In genomic region chr17:6510321-6511023, GRCh38 we compare ENCODE assay signal across 1 cellular context.
TF ChIP-seq lines count a peak whose summit lies in the region.

No MANE protein-coding gene starts in this region.

TF ChIP-seq in GM23338, 12 proteins besides CTCF, POLR2A, EP300 and RAD21 (continued from another document):
- TF ChIP-seq, protein P1, sequence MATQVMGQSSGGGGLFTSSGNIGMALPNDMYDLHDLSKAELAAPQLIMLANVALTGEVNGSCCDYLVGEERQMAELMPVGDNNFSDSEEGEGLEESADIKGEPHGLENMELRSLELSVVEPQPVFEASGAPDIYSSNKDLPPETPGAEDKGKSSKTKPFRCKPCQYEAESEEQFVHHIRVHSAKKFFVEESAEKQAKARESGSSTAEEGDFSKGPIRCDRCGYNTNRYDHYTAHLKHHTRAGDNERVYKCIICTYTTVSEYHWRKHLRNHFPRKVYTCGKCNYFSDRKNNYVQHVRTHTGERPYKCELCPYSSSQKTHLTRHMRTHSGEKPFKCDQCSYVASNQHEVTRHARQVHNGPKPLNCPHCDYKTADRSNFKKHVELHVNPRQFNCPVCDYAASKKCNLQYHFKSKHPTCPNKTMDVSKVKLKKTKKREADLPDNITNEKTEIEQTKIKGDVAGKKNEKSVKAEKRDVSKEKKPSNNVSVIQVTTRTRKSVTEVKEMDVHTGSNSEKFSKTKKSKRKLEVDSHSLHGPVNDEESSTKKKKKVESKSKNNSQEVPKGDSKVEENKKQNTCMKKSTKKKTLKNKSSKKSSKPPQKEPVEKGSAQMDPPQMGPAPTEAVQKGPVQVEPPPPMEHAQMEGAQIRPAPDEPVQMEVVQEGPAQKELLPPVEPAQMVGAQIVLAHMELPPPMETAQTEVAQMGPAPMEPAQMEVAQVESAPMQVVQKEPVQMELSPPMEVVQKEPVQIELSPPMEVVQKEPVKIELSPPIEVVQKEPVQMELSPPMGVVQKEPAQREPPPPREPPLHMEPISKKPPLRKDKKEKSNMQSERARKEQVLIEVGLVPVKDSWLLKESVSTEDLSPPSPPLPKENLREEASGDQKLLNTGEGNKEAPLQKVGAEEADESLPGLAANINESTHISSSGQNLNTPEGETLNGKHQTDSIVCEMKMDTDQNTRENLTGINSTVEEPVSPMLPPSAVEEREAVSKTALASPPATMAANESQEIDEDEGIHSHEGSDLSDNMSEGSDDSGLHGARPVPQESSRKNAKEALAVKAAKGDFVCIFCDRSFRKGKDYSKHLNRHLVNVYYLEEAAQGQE (IDR thresholded peaks at IDR 0.05; ENCODE audit: unreplicated experiment): no peak
- TF ChIP-seq NANOG (IDR thresholded peaks at IDR 0.05; ENCODE audit: borderline replicate concordance) (no peak), ZNF331 (CRISPR knock-in tag; IDR thresholded peaks at IDR 0.05; ENCODE audit: low read depth) (no peak), CREB1 (CRISPR knock-in tag; IDR thresholded peaks at IDR 0.05; ENCODE audit: low read depth) (no peak), JUNB (IDR thresholded peaks at IDR 0.05; ENCODE audit: unreplicated experiment) (no peak), ZNF114 (CRISPR knock-in tag; IDR thresholded peaks at IDR 0.05) (no peak), POLR2AphosphoS5 (IDR thresholded peaks at IDR 0.05; ENCODE audit: low read depth) (no peak), ZNF462 (CRISPR knock-in tag; IDR thresholded peaks at IDR 0.05) (no peak), EZH2phosphoT487 (IDR thresholded peaks at IDR 0.05; ENCODE audit: unreplicated experiment) (no peak)
